In genomic region chr6:26225848-26226590, GRCh38 we compare ENCODE assay signal across 12 cellular contexts.
DNase-seq lines count a peak whose midpoint lies in the region; ATAC-seq, FAIRE-seq and TF ChIP-seq lines count a peak whose summit lies in the region.
"Had no signal": no experiment of that assay in that cellular context is flagged by ENCODE, and none has a peak within 500 bp of the region (broad histone marks: within the 10 kb centered on the region; RNA-seq: fewer than 3 reads in every experiment).

No MANE protein-coding gene starts in this region.

- peaks cover 7% of the 10 kb centered on the region; the same call in 1 of the 2 replicates for H4K20me1 ChIP-seq in BLaER1

- ATAC-seq in HG02623 (IDR thresholded peaks at IDR 0.05; ENCODE audit: unreplicated experiment) = no peak

- H3K4me3 ChIP-seq in BLaER1 (peak overlapping the region; percentile 76), HFF-Myc (replicated peaks; ENCODE audit: low read depth, low read length) (peak overlapping the region; percentile 63), choroid plexus epithelial cell (ENCODE audit: low read depth, low read length) (peak overlapping the region; percentile 68), mesodermal cell (ENCODE audit: extremely low read depth, insufficient read depth, low read length, poor library complexity, severe bottlenecking) (peak overlapping the region; percentile 53)

- peak overlapping the region; percentile 72 for H3K4me2 ChIP-seq in BLaER1

- no peaks in the 10 kb centered on the region for H3K27me3 ChIP-seq in BLaER1

- H3K27ac ChIP-seq in BLaER1 (no peak overlapping the region), mesodermal cell (ENCODE audit: low read depth, low read length, severe bottlenecking) (peak overlapping the region; percentile 100)

- H3K9me3 ChIP-seq in BLaER1 = peaks cover 16% of the 10 kb centered on the region
- no peaks in the 10 kb centered on the region for H3K9me3 ChIP-seq in mesodermal cell (ENCODE audit: control insufficient read depth, low read length)

- H3K36me3 ChIP-seq in BLaER1 (peaks cover 13% of the 10 kb centered on the region), mesodermal cell (ENCODE audit: control insufficient read depth, insufficient read depth, low read length) (no peaks in the 10 kb centered on the region)

- H3K9ac ChIP-seq in BLaER1 = no peak overlapping the region

- 20 to 25% methylated on average over 20 to 24 of the region's 28 CpGs for WGBS in mesodermal cell (ENCODE audit: insufficient coverage in 2 of 2), 2 experiments

- no peak for DNase-seq in HFF-Myc (ENCODE audit: extremely low read depth, low read depth)
- DNase-seq in choroid plexus epithelial cell (ENCODE audit: low read depth) = no peak
- DNase-seq in epidermal melanocyte (ENCODE audit: insufficient read length, low spot score) = no peak
- DNase-seq in urothelium cell line (ENCODE audit: low spot score) = no peak
- no peak for DNase-seq in frontal cortex (ENCODE audit: low spot score in 2 of 2)
- DNase-seq: activated CD4-positive, CD25-positive, alpha-beta regulatory T cell treated with anti-CD3 and anti-CD28 coated beads, Interleukin-2, amount 50 U/mL, for 72 hours; activated gamma-delta T cell treated with Interleukin-2 at 50 U/mL for 16 hours; DMS 273 treated with DMSO at 0.1 percent for 48 hours; stimulated activated CD4-positive, alpha-beta T cell treated with anti-CD3 and anti-CD28 coated beads, Interleukin-4, amount 100 ng/mL, for 4 hours had no signal

- no peak for FAIRE-seq in urothelium cell line (lab: Jason Lieb, UNC)
- FAIRE-seq in frontal cortex (lab: Jason Lieb, UNC) = no peak

- TF ChIP-seq CTCF in HFF-Myc (IDR thresholded peaks at IDR 0.05; ENCODE audit: low read depth, low read length, missing control alignments) (no peak), choroid plexus epithelial cell (conservative IDR thresholded peaks at IDR 0.05; ENCODE audit: low read depth, low read length) (no peak)

- peaks cover 52% of the 10 kb centered on the region for H3K4me1 ChIP-seq in BLaER1
- H3K4me1 ChIP-seq in mesodermal cell (ENCODE audit: control insufficient read depth, insufficient read depth, low read length, poor library complexity, severe bottlenecking) = peaks cover 3% of the 10 kb centered on the region
